ENCODE assay signal across 21 cellular contexts in the genomic region with DNA sequence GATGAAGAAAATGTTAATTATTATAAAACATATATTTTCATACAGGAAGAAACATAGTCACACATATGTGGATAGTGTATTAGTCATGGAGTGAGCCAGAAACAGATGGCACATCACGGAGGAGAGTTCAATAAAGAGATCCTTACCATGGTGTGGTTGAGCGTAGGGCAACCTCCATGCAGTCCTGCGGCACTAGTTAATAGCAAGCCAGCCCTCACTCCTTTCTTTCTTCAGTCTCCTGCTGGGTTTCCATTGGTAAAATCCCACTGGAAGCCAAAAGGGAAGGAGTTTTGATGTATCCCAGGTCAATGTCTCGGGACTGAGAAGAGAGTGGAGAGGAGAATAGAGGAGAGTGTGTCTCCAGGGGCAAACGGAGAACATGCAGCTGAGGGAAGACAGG.
"Had no signal": no experiment of that assay in that cellular context is flagged by ENCODE, and none has a peak within 500 bp of the region (broad histone marks: within the 10 kb centered on the region; RNA-seq: fewer than 3 reads in every experiment).

No MANE protein-coding gene starts in this region.

- H3K27me3 Mint-ChIP-seq: naive B cell; stimulated activated naive B cell treated with anti-CD40 and anti-IgM and Interleukin-4, amounts not matched to agents 10 μg/mL and 1 μg/mL and 100 μg/mL, for 72 hours; stimulated activated naive CD8-positive, alpha-beta T cell treated with anti-CD3 and anti-CD28 coated beads, Interleukin-15, amount 100 ng/mL, for 72 hours had no signal

- H3K36me3 Mint-ChIP-seq: naive B cell; stimulated activated naive B cell treated with anti-CD40 and anti-IgM and Interleukin-4, amounts not matched to agents 10 μg/mL and 1 μg/mL and 100 μg/mL, for 72 hours had no signal

- H3K27me3 ChIP-seq: colonic mucosa, neutrophil, sigmoid colon, testis, tibial nerve, upper lobe of right lung, vagina had no signal

- H3K4me3 ChIP-seq: colonic mucosa, lung, psoas muscle, sigmoid colon, skin epidermis, testis, tibial nerve, upper lobe of right lung, vagina had no signal

- H3K4me1 ChIP-seq: colonic mucosa, psoas muscle, sigmoid colon, testis, tibial nerve, upper lobe of right lung, vagina had no signal

- H3K9me3 ChIP-seq: colonic mucosa, neutrophil, psoas muscle, sigmoid colon, testis, tibial nerve, upper lobe of right lung, vagina had no signal

- H3K36me3 ChIP-seq: colonic mucosa, neutrophil, sigmoid colon, tibial nerve, upper lobe of right lung, vagina had no signal

- H3K4me3 Mint-ChIP-seq: naive B cell; nephron; stimulated activated naive B cell treated with anti-CD40 and anti-IgM and Interleukin-4, amounts not matched to agents 10 μg/mL and 1 μg/mL and 100 μg/mL, for 72 hours; stimulated activated naive CD8-positive, alpha-beta T cell treated with anti-CD3 and anti-CD28 coated beads, Interleukin-15, amount 100 ng/mL, for 72 hours had no signal

- H3K4me1 Mint-ChIP-seq: naive B cell; nephron; stimulated activated naive B cell treated with anti-CD40 and anti-IgM and Interleukin-4, amounts not matched to agents 10 μg/mL and 1 μg/mL and 100 μg/mL, for 72 hours; stimulated activated naive CD8-positive, alpha-beta T cell treated with anti-CD3 and anti-CD28 coated beads, Interleukin-15, amount 100 ng/mL, for 72 hours had no signal

- H3K27ac Mint-ChIP-seq: naive B cell; nephron; stimulated activated naive B cell treated with anti-CD40 and anti-IgM and Interleukin-4, amounts not matched to agents 10 μg/mL and 1 μg/mL and 100 μg/mL, for 72 hours; stimulated activated naive CD8-positive, alpha-beta T cell treated with anti-CD3 and anti-CD28 coated beads, Interleukin-15, amount 100 ng/mL, for 72 hours had no signal

- DNase-seq: colonic mucosa; dermis blood vessel endothelial cell; effector CD4-positive, alpha-beta T cell; left colon; left ventricle myocardium superior; mesenchymal stem cell; naive B cell; psoas muscle; sigmoid colon; stimulated activated CD4-positive, alpha-beta T cell treated with anti-CD3 and anti-CD28 coated beads, Interleukin-2, amount 100 ng/mL, for 24 hours; stimulated activated CD4-positive, alpha-beta T cell treated with anti-CD3 and anti-CD28 coated beads, Interleukin-4, amount 100 ng/mL, for 4 hours; stimulated activated naive B cell treated with anti-CD40 and anti-IgM and Interleukin-4, amounts not matched to agents 10 μg/mL and 1 μg/mL and 100 μg/mL, for 72 hours; stimulated activated naive CD8-positive, alpha-beta T cell treated with anti-CD3 and anti-CD28 coated beads, Interleukin-15, amount 100 ng/mL, for 72 hours; testis; upper lobe of right lung had no signal

- ATAC-seq: left colon; left ventricle myocardium superior; psoas muscle; stimulated activated naive B cell treated with anti-CD40 and anti-IgM and Interleukin-4, amounts not matched to agents 10 μg/mL and 1 μg/mL and 100 μg/mL, for 72 hours; stimulated activated naive CD8-positive, alpha-beta T cell treated with anti-CD3 and anti-CD28 coated beads, Interleukin-15, amount 100 ng/mL, for 72 hours; upper lobe of right lung had no signal

- H3K27ac ChIP-seq: colonic mucosa, neutrophil, psoas muscle, sigmoid colon, skin epidermis, testis, tibial nerve, upper lobe of right lung, vagina had no signal
